Comparison of ENCODE assay signal across 23 cellular contexts in genomic region chr17:21248495-21248894, GRCh38.
"Had no signal": no experiment of that assay in that cellular context is flagged by ENCODE, and none has a peak within 500 bp of the region (broad histone marks: within the 10 kb centered on the region; RNA-seq: fewer than 3 reads in every experiment).

No MANE protein-coding gene starts in this region.

- H3K9me3 ChIP-seq: body of pancreas, suprapubic skin, transverse colon, uterus had no signal

- H3K27me3 Mint-ChIP-seq: activated CD8-positive, alpha-beta T cell treated with anti-CD3 and anti-CD28 coated beads for 36 hours; stimulated activated naive CD8-positive, alpha-beta T cell treated with anti-CD3 and anti-CD28 coated beads, Interleukin-15, amount 100 ng/mL, for 72 hours had no signal

- ATAC-seq: activated CD4-positive, CD25-positive, alpha-beta regulatory T cell treated with anti-CD3 and anti-CD28 coated beads, Interleukin-2, amount 50 U/mL, for 24 hours; activated CD8-positive, alpha-beta memory T cell treated with anti-CD3 and anti-CD28 coated beads, Interleukin-2, amount 10 ng/mL, durations not matched to agents 7 days and 5 days; activated CD8-positive, alpha-beta T cell treated with anti-CD3 and anti-CD28 coated beads for 36 hours; body of pancreas; left lobe of liver; naive thymus-derived CD4-positive, alpha-beta T cell; stimulated activated naive CD8-positive, alpha-beta T cell treated with anti-CD3 and anti-CD28 coated beads, Interleukin-15, amount 100 ng/mL, for 72 hours had no signal

- H3K27ac Mint-ChIP-seq: activated CD4-positive, alpha-beta T cell treated with anti-CD3 and anti-CD28 coated beads, Interleukin-2, amount 10 ng/mL, durations not matched to agents 24 days and 14 days; activated CD8-positive, alpha-beta memory T cell treated with anti-CD3 and anti-CD28 coated beads, Interleukin-2, amount 10 ng/mL, durations not matched to agents 7 days and 5 days; activated CD8-positive, alpha-beta T cell treated with anti-CD3 and anti-CD28 coated beads for 36 hours; activated naive CD4-positive, alpha-beta T cell treated with anti-CD3 and anti-CD28 coated beads, Interleukin-2, amount 10 ng/mL, durations not matched to agents 7 days and 5 days; immature natural killer cell; T-helper 2 cell treated with Interferon-gamma antibody and Interleukin-4, amounts not matched to agents 5 μg/mL and 100 μg/mL, for 36 hours had no signal

- H3K4me3 Mint-ChIP-seq: activated CD4-positive, alpha-beta T cell treated with anti-CD3 and anti-CD28 coated beads, Interleukin-2, amount 10 ng/mL, durations not matched to agents 24 days and 14 days; activated CD8-positive, alpha-beta memory T cell treated with anti-CD3 and anti-CD28 coated beads, Interleukin-2, amount 10 ng/mL, durations not matched to agents 7 days and 5 days; activated CD8-positive, alpha-beta T cell treated with anti-CD3 and anti-CD28 coated beads for 36 hours; activated naive CD4-positive, alpha-beta T cell treated with anti-CD3 and anti-CD28 coated beads, Interleukin-2, amount 10 ng/mL, durations not matched to agents 7 days and 5 days; naive thymus-derived CD4-positive, alpha-beta T cell; stimulated activated naive CD8-positive, alpha-beta T cell treated with anti-CD3 and anti-CD28 coated beads, Interleukin-15, amount 100 ng/mL, for 72 hours; T-helper 2 cell treated with Interferon-gamma antibody and Interleukin-4, amounts not matched to agents 5 μg/mL and 100 μg/mL, for 36 hours had no signal

- H3K9me3 Mint-ChIP-seq: activated CD4-positive, alpha-beta T cell treated with anti-CD3 and anti-CD28 coated beads, Interleukin-2, amount 10 ng/mL, durations not matched to agents 24 days and 14 days; activated CD8-positive, alpha-beta T cell treated with anti-CD3 and anti-CD28 coated beads for 36 hours; activated naive CD4-positive, alpha-beta T cell treated with anti-CD3 and anti-CD28 coated beads, Interleukin-2, amount 10 ng/mL, durations not matched to agents 7 days and 5 days; immature natural killer cell; naive thymus-derived CD4-positive, alpha-beta T cell; neural crest cell; stimulated activated naive CD8-positive, alpha-beta T cell treated with anti-CD3 and anti-CD28 coated beads, Interleukin-15, amount 100 ng/mL, for 72 hours; T-helper 2 cell treated with Interferon-gamma antibody and Interleukin-4, amounts not matched to agents 5 μg/mL and 100 μg/mL, for 36 hours had no signal

- H3K4me3 ChIP-seq: body of pancreas, suprapubic skin, transverse colon, uterus had no signal

- DNase-seq: activated CD4-positive, alpha-beta T cell treated with anti-CD3 and anti-CD28 coated beads, Interleukin-2, amount 10 ng/mL, durations not matched to agents 24 days and 14 days; activated CD8-positive, alpha-beta memory T cell treated with anti-CD3 and anti-CD28 coated beads, Interleukin-2, amount 10 ng/mL, durations not matched to agents 7 days and 5 days; activated CD8-positive, alpha-beta T cell treated with anti-CD3 and anti-CD28 coated beads for 36 hours; activated effector memory CD4-positive, alpha-beta T cell treated with anti-CD3 and anti-CD28 coated beads, Interleukin-2, amount 50 U/mL, for 16 hours; activated naive CD4-positive, alpha-beta T cell treated with anti-CD3 and anti-CD28 coated beads, Interleukin-2, amount 10 ng/mL, durations not matched to agents 7 days and 5 days; activated T-cell treated with anti-CD3 and anti-CD28 coated beads for 4 hours; amygdala; body of pancreas; caudate nucleus; immature natural killer cell; naive thymus-derived CD4-positive, alpha-beta T cell; retina; stimulated activated CD4-positive, alpha-beta T cell treated with anti-CD3 and anti-CD28 coated beads, Interleukin-12 subunit alpha, Interleukin-12 subunit beta, amount 100 ng/mL, for 4 hours; stimulated activated naive CD8-positive, alpha-beta T cell treated with anti-CD3 and anti-CD28 coated beads, Interleukin-15, amount 100 ng/mL, for 72 hours; transverse colon; uterus had no signal

- H3K27me3 ChIP-seq: body of pancreas, suprapubic skin, transverse colon, uterus had no signal

- H3K27ac ChIP-seq: body of pancreas, epithelial cell of prostate, suprapubic skin, transverse colon, uterus, VCaP had no signal

- H3K36me3 ChIP-seq: transverse colon, uterus had no signal

- H3K36me3 Mint-ChIP-seq: activated CD8-positive, alpha-beta memory T cell treated with anti-CD3 and anti-CD28 coated beads, Interleukin-2, amount 10 ng/mL, durations not matched to agents 7 days and 5 days; activated naive CD4-positive, alpha-beta T cell treated with anti-CD3 and anti-CD28 coated beads, Interleukin-2, amount 10 ng/mL, durations not matched to agents 7 days and 5 days; immature natural killer cell; naive thymus-derived CD4-positive, alpha-beta T cell had no signal
